In genomic region chr1:233316473-233316872, GRCh38 we compare ENCODE assay signal across 10 cellular contexts. TPM values are rescaled to one million over a fixed set of nuclear protein-coding genes. Genes with fewer than 3 reads are reported as not detected.
"Had no signal": no experiment of that assay in that cellular context is flagged by ENCODE, and none has a peak within 500 bp of the region (broad histone marks: within the 10 kb centered on the region; RNA-seq: fewer than 3 reads in every experiment).

No MANE protein-coding gene starts in this region.

- FAIRE-seq: H1, H54, HTR-8/SVneo, K562 had no signal

- H3K4me2 ChIP-seq: GM23338 had no signal

- H3K4me3 ChIP-seq: GM23338, K562 had no signal

- ATAC-seq: GM23338, K562 had no signal

- DNase-seq: H9, HCEC 1CT, HFFc6, IMR-90, KG1 had no signal

RNA-seq across cellular contexts. Expression of gene PCNX2, which starts 20.9 kb away (rescaled TPM):
- polyA plus RNA-seq: K562 had no signal
